Comparison of ENCODE assay signal across 1 cellular context in the genomic region with DNA sequence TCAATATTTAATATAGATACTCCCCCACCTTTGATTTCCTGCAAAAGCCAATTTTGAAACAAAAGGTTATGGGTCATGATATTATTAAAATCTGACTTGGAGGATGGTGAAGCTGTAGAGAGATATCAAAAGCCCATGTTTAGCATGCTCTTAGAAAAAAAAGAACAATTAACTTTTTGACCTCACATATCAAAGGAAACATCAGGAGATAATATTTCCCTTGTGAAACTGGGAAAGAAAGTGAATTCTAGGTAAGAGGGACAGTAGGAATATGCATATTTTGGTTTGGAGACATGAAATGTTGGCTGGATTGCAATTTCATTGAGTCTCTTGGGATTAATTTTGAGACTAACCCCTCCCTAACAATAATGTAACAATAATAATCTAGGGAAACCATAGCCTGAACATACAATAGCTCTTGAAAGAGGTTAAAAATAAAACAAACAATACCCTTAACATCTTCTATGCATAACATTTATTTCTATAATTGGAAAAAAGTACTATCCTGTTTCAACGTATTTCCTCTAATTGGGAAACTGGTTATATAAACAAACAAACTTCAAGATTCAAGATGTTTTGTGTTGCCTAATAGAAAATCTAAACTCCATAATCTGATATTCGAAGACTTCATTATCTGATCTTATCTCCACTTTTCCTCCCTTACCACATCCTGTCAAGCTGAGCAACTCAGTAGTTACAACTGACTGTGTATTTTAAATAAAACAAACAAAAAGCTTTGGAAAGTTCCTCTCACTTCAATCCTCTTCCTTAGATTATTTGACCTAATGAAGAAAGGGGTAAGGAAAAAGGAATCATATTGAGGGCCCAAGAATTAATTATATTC.
TF ChIP-seq lines count a peak whose summit lies in the region.

No MANE protein-coding gene starts in this region.

TF ChIP-seq in SK-N-SH treated with all-trans-retinoic acid at 6 μM for 48 hours, 23 proteins besides CTCF, POLR2A, EP300 and RAD21 (continued from another document):
- TF ChIP-seq, protein P1, sequence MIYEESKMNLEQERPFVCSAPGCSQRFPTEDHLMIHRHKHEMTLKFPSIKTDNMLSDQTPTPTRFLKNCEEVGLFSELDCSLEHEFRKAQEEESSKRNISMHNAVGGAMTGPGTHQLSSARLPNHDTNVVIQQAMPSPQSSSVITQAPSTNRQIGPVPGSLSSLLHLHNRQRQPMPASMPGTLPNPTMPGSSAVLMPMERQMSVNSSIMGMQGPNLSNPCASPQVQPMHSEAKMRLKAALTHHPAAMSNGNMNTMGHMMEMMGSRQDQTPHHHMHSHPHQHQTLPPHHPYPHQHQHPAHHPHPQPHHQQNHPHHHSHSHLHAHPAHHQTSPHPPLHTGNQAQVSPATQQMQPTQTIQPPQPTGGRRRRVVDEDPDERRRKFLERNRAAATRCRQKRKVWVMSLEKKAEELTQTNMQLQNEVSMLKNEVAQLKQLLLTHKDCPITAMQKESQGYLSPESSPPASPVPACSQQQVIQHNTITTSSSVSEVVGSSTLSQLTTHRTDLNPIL (CRISPR knock-in tag; IDR thresholded peaks at IDR 0.05; ENCODE audit: low read depth): no peak
- TF ChIP-seq CSDC2 (CRISPR knock-in tag; IDR thresholded peaks at IDR 0.05): no peak
- no peak for TF ChIP-seq OSR1 (CRISPR knock-in tag; IDR thresholded peaks at IDR 0.05)
- TF ChIP-seq ZNF565 (CRISPR knock-in tag; conservative IDR thresholded peaks at IDR 0.05; ENCODE audit: low read depth): no peak
- TF ChIP-seq ZC3H10 (CRISPR knock-in tag; IDR thresholded peaks at IDR 0.05): no peak
TF ChIP-seq in SK-N-SH treated with all-trans-retinoic acid at 6 μM for 48 hours: peak in this region for 0.
